ENCODE assay signal across 18 cellular contexts in the genomic region with DNA sequence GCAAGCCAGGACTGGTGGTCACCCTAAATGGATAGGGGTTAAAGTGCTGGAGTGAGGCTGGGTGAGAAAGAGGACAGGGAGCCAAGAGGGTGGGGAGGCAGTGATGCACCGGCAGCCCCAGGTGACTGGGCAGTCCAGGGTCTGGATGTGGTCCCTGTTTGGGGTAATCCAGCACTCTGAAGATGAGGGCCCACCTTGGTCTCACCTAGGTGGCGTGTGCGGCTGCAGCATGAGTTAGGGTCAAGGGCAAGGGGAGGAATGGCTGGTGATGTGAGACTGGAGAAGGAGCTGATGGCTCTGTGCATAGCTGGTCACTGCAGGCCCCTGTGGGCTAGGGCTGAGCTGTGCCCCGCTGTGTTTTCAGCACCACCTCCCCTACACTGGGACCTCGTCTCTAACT. TPM values are rescaled to one million over a fixed set of nuclear protein-coding genes. Genes with fewer than 3 reads are reported as not detected.
"Had no signal": no experiment of that assay in that cellular context is flagged by ENCODE, and none has a peak within 500 bp of the region (broad histone marks: within the 10 kb centered on the region; RNA-seq: fewer than 3 reads in every experiment).

No MANE protein-coding gene starts in this region.

- H3K36me3 ChIP-seq: thyroid gland had no signal

- H3K9me3 ChIP-seq: thyroid gland had no signal

- H3K27ac ChIP-seq: foreskin keratinocyte, neural progenitor cell, thyroid gland had no signal

- DNase-seq: activated naive CD4-positive, alpha-beta T cell; activated naive CD8-positive, alpha-beta T cell treated with anti-CD3 and anti-CD28 coated beads, Interleukin-2, amount 10 ng/mL, durations not matched to agents 7 days and 5 days; activated T-cell treated with anti-CD3 and anti-CD28 coated beads, Interleukin-2, amount 50 U/mL, for 1 hour; dermis blood vessel endothelial cell; effector CD8-positive, alpha-beta T cell; foreskin keratinocyte; naive thymus-derived CD8-positive, alpha-beta T cell; stimulated activated CD4-positive, alpha-beta T cell treated with anti-CD3 and anti-CD28 coated beads, Interleukin-4, amount 100 ng/mL, for 1 hour; stimulated activated naive CD4-positive, alpha-beta T cell treated with Interleukin-2 at 50 U/mL for 16 hours; T1000; thyroid gland had no signal

- H3K9ac ChIP-seq: neural progenitor cell had no signal

- H2AFZ ChIP-seq: neural progenitor cell had no signal

- H3K4me2 ChIP-seq: neural progenitor cell had no signal

- H3K4me1 ChIP-seq: neural progenitor cell had no signal

- H3K27me3 ChIP-seq: foreskin keratinocyte, neural progenitor cell, thyroid gland had no signal

- H3K4me3 ChIP-seq: lung, neural progenitor cell, thyroid gland had no signal

- ATAC-seq: foreskin keratinocyte; left lobe of liver; naive thymus-derived CD8-positive, alpha-beta T cell; WTC11 had no signal

RNA-seq across cellular contexts. Expression of a gene that starts 18.0 kb away (rescaled TPM):
- total RNA-seq: activated T-helper 2 cell treated with anti-CD3 and anti-CD28 coated beads, Interferon-gamma antibody, Interleukin-2, Interleukin-4, amounts not matched to agents 10 μg/mL and 5 μg/mL and 100 μg/mL, durations not matched to agents 14 hours and 24 hours and 36 hours; dermis blood vessel endothelial cell; foreskin keratinocyte; kidney epithelial cell; osteoblast had no signal
- polyA plus RNA-seq: foreskin keratinocyte; naive thymus-derived CD8-positive, alpha-beta T cell had no signal
